1 cellular context compared by ENCODE assay signal in the genomic region with DNA sequence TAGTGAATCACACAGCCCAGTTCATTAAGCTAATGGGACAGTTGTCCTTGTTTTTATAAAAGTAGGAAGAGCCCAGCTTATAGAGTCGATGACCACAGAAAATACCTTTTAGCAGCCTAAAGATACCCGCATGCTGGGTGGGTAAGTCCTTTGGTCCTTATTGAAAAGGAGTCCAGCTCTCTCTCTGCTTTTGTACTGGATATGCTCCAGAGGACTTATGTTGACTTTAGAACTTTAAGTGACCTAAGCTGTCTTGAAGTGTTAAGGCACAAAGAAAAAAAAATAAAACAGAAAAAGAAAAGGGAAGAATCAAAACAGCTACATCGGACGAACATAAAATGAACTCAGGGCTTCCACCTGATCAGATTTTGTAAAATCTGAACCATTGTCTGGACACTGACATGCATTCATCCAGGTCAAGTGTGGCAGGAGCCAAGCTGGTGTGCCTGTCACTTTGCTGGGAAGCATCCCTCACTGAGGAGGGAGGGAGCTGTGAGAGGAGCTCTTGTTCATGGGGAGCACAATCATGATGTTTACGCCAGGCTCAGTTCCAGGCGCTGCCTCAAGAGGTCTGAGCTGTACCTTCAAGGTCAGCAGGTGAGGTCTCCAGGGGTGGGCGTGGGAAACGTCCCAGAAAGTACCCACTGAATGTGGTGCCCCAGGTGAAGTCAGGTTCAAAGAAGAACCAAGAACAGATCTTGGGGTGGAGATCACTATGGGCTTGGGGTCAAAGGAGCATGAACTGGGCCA.
TF ChIP-seq lines count a peak whose summit lies in the region.

No MANE protein-coding gene starts in this region.

TF ChIP-seq in GM23338, 12 proteins besides CTCF, POLR2A, EP300 and RAD21 (continued from another document):
- TF ChIP-seq, protein P1, sequence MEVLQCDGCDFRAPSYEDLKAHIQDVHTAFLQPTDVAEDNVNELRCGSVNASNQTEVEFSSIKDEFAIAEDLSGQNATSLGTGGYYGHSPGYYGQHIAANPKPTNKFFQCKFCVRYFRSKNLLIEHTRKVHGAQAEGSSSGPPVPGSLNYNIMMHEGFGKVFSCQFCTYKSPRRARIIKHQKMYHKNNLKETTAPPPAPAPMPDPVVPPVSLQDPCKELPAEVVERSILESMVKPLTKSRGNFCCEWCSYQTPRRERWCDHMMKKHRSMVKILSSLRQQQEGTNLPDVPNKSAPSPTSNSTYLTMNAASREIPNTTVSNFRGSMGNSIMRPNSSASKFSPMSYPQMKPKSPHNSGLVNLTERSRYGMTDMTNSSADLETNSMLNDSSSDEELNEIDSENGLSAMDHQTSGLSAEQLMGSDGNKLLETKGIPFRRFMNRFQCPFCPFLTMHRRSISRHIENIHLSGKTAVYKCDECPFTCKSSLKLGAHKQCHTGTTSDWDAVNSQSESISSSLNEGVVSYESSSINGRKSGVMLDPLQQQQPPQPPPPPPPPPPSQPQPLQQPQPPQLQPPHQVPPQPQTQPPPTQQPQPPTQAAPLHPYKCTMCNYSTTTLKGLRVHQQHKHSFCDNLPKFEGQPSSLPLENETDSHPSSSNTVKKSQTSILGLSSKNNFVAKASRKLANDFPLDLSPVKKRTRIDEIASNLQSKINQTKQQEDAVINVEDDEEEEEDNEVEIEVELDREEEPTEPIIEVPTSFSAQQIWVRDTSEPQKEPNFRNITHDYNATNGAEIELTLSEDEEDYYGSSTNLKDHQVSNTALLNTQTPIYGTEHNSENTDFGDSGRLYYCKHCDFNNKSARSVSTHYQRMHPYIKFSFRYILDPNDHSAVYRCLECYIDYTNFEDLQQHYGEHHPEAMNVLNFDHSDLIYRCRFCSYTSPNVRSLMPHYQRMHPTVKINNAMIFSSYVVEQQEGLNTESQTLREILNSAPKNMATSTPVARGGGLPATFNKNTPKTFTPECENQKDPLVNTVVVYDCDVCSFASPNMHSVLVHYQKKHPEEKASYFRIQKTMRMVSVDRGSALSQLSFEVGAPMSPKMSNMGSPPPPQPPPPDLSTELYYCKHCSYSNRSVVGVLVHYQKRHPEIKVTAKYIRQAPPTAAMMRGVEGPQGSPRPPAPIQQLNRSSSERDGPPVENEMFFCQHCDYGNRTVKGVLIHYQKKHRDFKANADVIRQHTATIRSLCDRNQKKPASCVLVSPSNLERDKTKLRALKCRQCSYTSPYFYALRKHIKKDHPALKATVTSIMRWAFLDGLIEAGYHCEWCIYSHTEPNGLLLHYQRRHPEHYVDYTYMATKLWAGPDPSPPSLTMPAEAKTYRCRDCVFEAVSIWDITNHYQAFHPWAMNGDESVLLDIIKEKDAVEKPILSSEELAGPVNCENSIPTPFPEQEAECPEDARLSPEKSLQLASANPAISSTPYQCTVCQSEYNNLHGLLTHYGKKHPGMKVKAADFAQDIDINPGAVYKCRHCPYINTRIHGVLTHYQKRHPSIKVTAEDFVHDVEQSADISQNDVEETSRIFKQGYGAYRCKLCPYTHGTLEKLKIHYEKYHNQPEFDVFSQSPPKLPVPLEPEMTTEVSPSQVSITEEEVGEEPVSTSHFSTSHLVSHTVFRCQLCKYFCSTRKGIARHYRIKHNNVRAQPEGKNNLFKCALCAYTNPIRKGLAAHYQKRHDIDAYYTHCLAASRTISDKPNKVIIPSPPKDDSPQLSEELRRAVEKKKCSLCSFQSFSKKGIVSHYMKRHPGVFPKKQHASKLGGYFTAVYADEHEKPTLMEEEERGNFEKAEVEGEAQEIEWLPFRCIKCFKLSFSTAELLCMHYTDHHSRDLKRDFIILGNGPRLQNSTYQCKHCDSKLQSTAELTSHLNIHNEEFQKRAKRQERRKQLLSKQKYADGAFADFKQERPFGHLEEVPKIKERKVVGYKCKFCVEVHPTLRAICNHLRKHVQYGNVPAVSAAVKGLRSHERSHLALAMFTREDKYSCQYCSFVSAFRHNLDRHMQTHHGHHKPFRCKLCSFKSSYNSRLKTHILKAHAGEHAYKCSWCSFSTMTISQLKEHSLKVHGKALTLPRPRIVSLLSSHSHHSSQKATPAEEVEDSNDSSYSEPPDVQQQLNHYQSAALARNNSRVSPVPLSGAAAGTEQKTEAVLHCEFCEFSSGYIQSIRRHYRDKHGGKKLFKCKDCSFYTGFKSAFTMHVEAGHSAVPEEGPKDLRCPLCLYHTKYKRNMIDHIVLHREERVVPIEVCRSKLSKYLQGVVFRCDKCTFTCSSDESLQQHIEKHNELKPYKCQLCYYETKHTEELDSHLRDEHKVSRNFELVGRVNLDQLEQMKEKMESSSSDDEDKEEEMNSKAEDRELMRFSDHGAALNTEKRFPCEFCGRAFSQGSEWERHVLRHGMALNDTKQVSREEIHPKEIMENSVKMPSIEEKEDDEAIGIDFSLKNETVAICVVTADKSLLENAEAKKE (CRISPR knock-in tag; IDR thresholded peaks at IDR 0.05): no peak
- TF ChIP-seq EZH2phosphoT487 (IDR thresholded peaks at IDR 0.05; ENCODE audit: unreplicated experiment): no peak
TF ChIP-seq in GM23338: peak in this region for 0.
